Comparison of ENCODE assay signal across 18 cellular contexts in genomic region chr22:43417555-43417954, GRCh38. TPM values are rescaled to one million over a fixed set of nuclear protein-coding genes. Genes with fewer than 3 reads are reported as not detected.
DNase-seq lines count a peak whose midpoint lies in the region; ATAC-seq and TF ChIP-seq lines count a peak whose summit lies in the region.
"Had no signal": no experiment of that assay in that cellular context is flagged by ENCODE, and none has a peak within 500 bp of the region (broad histone marks: within the 10 kb centered on the region; RNA-seq: fewer than 3 reads in every experiment).

No MANE protein-coding gene starts in this region.

- no peaks in the 10 kb centered on the region for H3K9me3 ChIP-seq in neuronal stem cell (replicated peaks in 1 of 2; ENCODE audit: control insufficient read depth in 2 of 2, insufficient read depth in 1 of 2, low read depth in 1 of 2, low read length in 2 of 2)
- H3K9me3 ChIP-seq: BLaER1, Caco-2 had no signal

- DNase-seq in dorsolateral prefrontal cortex (no peak), neuronal stem cell (ENCODE audit: low spot score) (no peak), retina (no peak), NCI-H2029 treated with DMSO at 0.1 percent for 48 hours (lab: John Stamatoyannopoulos, UW) (no peak)
- DNase-seq: Caco-2; CD4-positive, CD25-positive, alpha-beta regulatory T cell; CD8-positive, alpha-beta T cell; DMS153; DND-41; GM23248; H7; HCEC 1CT had no signal

- H2BK15ac ChIP-seq in neuronal stem cell (ENCODE audit: low read length): no peak overlapping the region

- H3K4me2 ChIP-seq in neuronal stem cell (ENCODE audit: insufficient read depth, low read length, poor library complexity, severe bottlenecking): no peak overlapping the region
- H3K4me2 ChIP-seq: BLaER1 had no signal

- H3K4me3 ChIP-seq in dorsolateral prefrontal cortex (peak overlapping the region in 44 of 59 donors; percentile 0 to 59 (median 30)), neuronal stem cell (ENCODE audit: low read length in 2 of 2) (no peak overlapping the region)
- H3K4me3 ChIP-seq: BLaER1, GM23248 had no signal

- no peak for TF ChIP-seq CTCF in dorsolateral prefrontal cortex (IDR thresholded peaks at IDR 0.05 in 54 of 56, conservative IDR thresholded peaks at IDR 0.05 in 2 of 56; ENCODE audit: low read depth in 1 of 56, partially characterized antibody in 56 of 56)

- H3K4ac ChIP-seq in neuronal stem cell (ENCODE audit: low read length): no peak overlapping the region

- H3K23ac ChIP-seq in neuronal stem cell (ENCODE audit: low read depth, low read length, poor library complexity): no peak overlapping the region

- peaks cover 0 to 37% (median 0%) of the 10 kb centered on the region in 45 donors for H3K27me3 ChIP-seq in dorsolateral prefrontal cortex
- H3K27me3 ChIP-seq in neuronal stem cell (ENCODE audit: control insufficient read depth in 3 of 3, insufficient read depth in 3 of 3, low read depth in 1 of 3, low read length in 3 of 3): peaks cover 0 to 76% (median 0%) of the 10 kb centered on the region in 3 experiments

- no peak overlapping the region for H4K8ac ChIP-seq in neuronal stem cell (ENCODE audit: low read depth, low read length)

- no peak overlapping the region for H2BK5ac ChIP-seq in neuronal stem cell (ENCODE audit: low read length)

- H3K4me1 ChIP-seq in neuronal stem cell (ENCODE audit: control insufficient read depth in 2 of 2, insufficient read depth in 1 of 2, low read depth in 1 of 2, low read length in 2 of 2): peaks cover 0 to 56% of the 10 kb centered on the region in 2 donors
- H3K4me1 ChIP-seq: Caco-2 had no signal

- H3K14ac ChIP-seq in neuronal stem cell (ENCODE audit: low read length): no peak overlapping the region

- H4K91ac ChIP-seq in neuronal stem cell (ENCODE audit: low read depth, low read length, poor library complexity): no peak overlapping the region

- no peak overlapping the region for H2AFZ ChIP-seq in neuronal stem cell (ENCODE audit: low read length)
- H2AFZ ChIP-seq: GM23248 had no signal

- H3K9ac ChIP-seq in neuronal stem cell (ENCODE audit: low read depth, low read length, poor library complexity): no peak overlapping the region
- H3K9ac ChIP-seq: BLaER1, GM23248 had no signal

- H2BK12ac ChIP-seq in neuronal stem cell (ENCODE audit: low read length): no peak overlapping the region

- intact Hi-C loops in dorsolateral prefrontal cortex (cut with DNase I): loop anchor here in 1 of 2 donors (10.0 kb wide), 1 partner anchor 407 kb away; no protein-coding TSS in a partner anchor

- H3K79me1 ChIP-seq in neuronal stem cell (ENCODE audit: low read depth, low read length): peaks cover 10% of the 10 kb centered on the region

- H2BK120ac ChIP-seq in neuronal stem cell (ENCODE audit: low read depth, low read length): no peak overlapping the region

- H3K36me3 ChIP-seq in neuronal stem cell (replicated peaks in 1 of 2; ENCODE audit: control insufficient read depth in 2 of 2, insufficient read depth in 2 of 2, low read length in 2 of 2): no peaks in the 10 kb centered on the region
- H3K36me3 ChIP-seq: BLaER1 had no signal

- H2AK5ac ChIP-seq in neuronal stem cell (ENCODE audit: low read depth, low read length): peak overlapping the region; percentile 85

- H3K27ac ChIP-seq in angular gyrus (ENCODE audit: low read depth, low read length): peak overlapping the region; percentile 79
- peak overlapping the region in 57 of 59 donors; percentile 22 to 95 (median 79) for H3K27ac ChIP-seq in dorsolateral prefrontal cortex
- H3K27ac ChIP-seq in neuronal stem cell (replicated peaks; ENCODE audit: low read length): peak overlapping the region; percentile 50
- H3K27ac ChIP-seq: BLaER1, C4-2B, GM23248 had no signal

- ATAC-seq in HG02852 (IDR thresholded peaks at IDR 0.05; ENCODE audit: unreplicated experiment): no peak
- ATAC-seq: CD8-positive, alpha-beta T cell had no signal

- no CpG with 5 or more reads among the region's 11 CpGs for WGBS in neuronal stem cell (ENCODE audit: extremely low coverage in 2 of 2, insufficient read length in 2 of 2, insufficient replicate concordance in 1 of 2), 2 donors

- H3K18ac ChIP-seq in neuronal stem cell (ENCODE audit: low read length): peak overlapping the region; percentile 16

RNA-seq across cellular contexts. Expression of gene MPPED1, which starts 5.7 kb away (rescaled TPM):
- total RNA-seq in dorsolateral prefrontal cortex: 100 to 1,000 TPM in 57 of 120 experiments, 10 to 100 TPM in 63; 27.7 to 144 (median 99.1) TPM
- polyA plus RNA-seq in neuronal stem cell (2013, experiment 1 of 2): 37.3 TPM
- 37.4 TPM for polyA plus RNA-seq in neuronal stem cell (2013, experiment 2 of 2)
- total RNA-seq: B cell; Caco-2; CD4-positive, CD25-positive, alpha-beta regulatory T cell; CD8-positive, alpha-beta T cell; GM23248 had no signal
- polyA plus RNA-seq: AG04450; CD4-positive, CD25-positive, alpha-beta regulatory T cell; GM23248 had no signal

Comparison
In these comparisons a context has a peak if more than half of its experiments do, and no peak if none do; other contexts are left out.
1. H3K4me3 ChIP-seq: peak in dorsolateral prefrontal cortex (44 of 59); none in neuronal stem cell (0 of 2).
2. Peak in every context shown above with its lines, with median percentiles within 50 percentile points of each other: H3K27ac ChIP-seq.